In genomic region chr3:120567370-120568197, GRCh38 we compare ENCODE assay signal across 9 cellular contexts. TPM values are rescaled to one million over a fixed set of nuclear protein-coding genes. Genes with fewer than 3 reads are reported as not detected.
DNase-seq lines count a peak whose midpoint lies in the region; ATAC-seq, FAIRE-seq and TF ChIP-seq lines count a peak whose summit lies in the region.
"Had no signal": no experiment of that assay in that cellular context is flagged by ENCODE, and none has a peak within 500 bp of the region (broad histone marks: within the 10 kb centered on the region; RNA-seq: fewer than 3 reads in every experiment).

No MANE protein-coding gene starts in this region.

- peak overlapping the region; percentile 27 for H3K4me3 Mint-ChIP-seq in T-helper 2 cell treated with Interferon-gamma antibody and Interleukin-4, amounts not matched to agents 5 μg/mL and 100 μg/mL, for 36 hours
- no peak overlapping the region for H3K4me3 Mint-ChIP-seq in activated CD4-positive, alpha-beta memory T cell treated with anti-CD3 and anti-CD28 coated beads, Interleukin-2, amount 10 ng/mL, durations not matched to agents 7 days and 5 days
- H3K4me3 Mint-ChIP-seq: dendritic cell treated with granulocyte-macrophage colony-stimulating factor and Interleukin-4, amounts not matched to agents 40 ng/mL and 50 ng/mL, for 4 days had no signal

- H3K9ac ChIP-seq in MM.1S (ENCODE audit: low read length): no peak overlapping the region

- ATAC-seq in pancreas (peak; percentile 60 to 96 (median 90)), HG03196 (IDR thresholded peaks at IDR 0.05; ENCODE audit: unreplicated experiment) (no peak)

- H3K36me3 Mint-ChIP-seq in T-helper 2 cell treated with Interferon-gamma antibody and Interleukin-4, amounts not matched to agents 5 μg/mL and 100 μg/mL, for 36 hours (ENCODE audit: low read depth): no peaks in the 10 kb centered on the region
- H3K36me3 Mint-ChIP-seq in activated CD4-positive, alpha-beta memory T cell treated with anti-CD3 and anti-CD28 coated beads, Interleukin-2, amount 10 ng/mL, durations not matched to agents 7 days and 5 days (ENCODE audit: low read depth): no peaks in the 10 kb centered on the region

- no peaks in the 10 kb centered on the region for H3K36me3 ChIP-seq in MM.1S (replicated peaks; ENCODE audit: insufficient read depth, low read length)
- no peaks in the 10 kb centered on the region for H3K36me3 ChIP-seq in pancreas

- H3K9me3 Mint-ChIP-seq in T-helper 2 cell treated with Interferon-gamma antibody and Interleukin-4, amounts not matched to agents 5 μg/mL and 100 μg/mL, for 36 hours: no peaks in the 10 kb centered on the region
- no peaks in the 10 kb centered on the region for H3K9me3 Mint-ChIP-seq in activated CD4-positive, alpha-beta memory T cell treated with anti-CD3 and anti-CD28 coated beads, Interleukin-2, amount 10 ng/mL, durations not matched to agents 7 days and 5 days
- H3K9me3 Mint-ChIP-seq: dendritic cell treated with granulocyte-macrophage colony-stimulating factor and Interleukin-4, amounts not matched to agents 40 ng/mL and 50 ng/mL, for 4 days had no signal

- intact Hi-C loops in pancreas (cut with DNase I): no loop called here

- H3K27ac ChIP-seq in 22Rv1: peak overlapping the region; percentile 75
- no peak overlapping the region for H3K27ac ChIP-seq in MM.1S (ENCODE audit: low read length)
- no peak overlapping the region for H3K27ac ChIP-seq in pancreas

- TF ChIP-seq CTCF in 22Rv1 (IDR thresholded peaks at IDR 0.05) (peak; percentile 86), GM13976 (IDR thresholded peaks at IDR 0.05; ENCODE audit: borderline replicate concordance, control extremely low read depth, extremely low read depth, insufficient read depth, missing control alignments) (peak; percentile 34), MM.1S (IDR thresholded peaks at IDR 0.05; ENCODE audit: low read length) (peak; percentile 43), foreskin fibroblast (IDR thresholded peaks at IDR 0.05; ENCODE audit: low read depth, low read length) (peak; percentile 45), pancreas (IDR thresholded peaks at IDR 0.05) (no peak)

- 34 to 37% methylated on average over 8 of the region's 8 CpGs for WGBS in pancreas, 2 donors

- DNase-seq in GM13976 (ENCODE audit: low spot score) (no peak), MM.1S (peak; percentile 50), foreskin fibroblast (peak; percentile 18 to 62), pancreas (no peak)
- no peak for DNase-seq in T-helper 2 cell treated with Interferon-gamma antibody and Interleukin-4, amounts not matched to agents 5 μg/mL and 100 μg/mL, for 36 hours (ENCODE audit: low spot score)
- DNase-seq in activated CD4-positive, alpha-beta memory T cell treated with anti-CD3 and anti-CD28 coated beads, Interleukin-2, amount 10 ng/mL, durations not matched to agents 7 days and 5 days: no peak

- H3F3A ChIP-seq in MM.1S (ENCODE audit: insufficient read depth, low read length): no peaks in the 10 kb centered on the region

- no peaks in the 10 kb centered on the region for H4K20me1 ChIP-seq in MM.1S (ENCODE audit: insufficient read depth, low read length)

- no peak for FAIRE-seq in pancreas (lab: Jason Lieb, UNC)

- no peak overlapping the region; the same call in 1 of the 2 replicates for H3K4me2 ChIP-seq in MM.1S (ENCODE audit: low read depth, low read length)

- H3K9me3 ChIP-seq in MM.1S (replicated peaks; ENCODE audit: insufficient read depth, low read length) (no peaks in the 10 kb centered on the region), pancreas (no peaks in the 10 kb centered on the region)

- H3K4me1 Mint-ChIP-seq in T-helper 2 cell treated with Interferon-gamma antibody and Interleukin-4, amounts not matched to agents 5 μg/mL and 100 μg/mL, for 36 hours (ENCODE audit: low read depth): no peaks in the 10 kb centered on the region
- no peaks in the 10 kb centered on the region for H3K4me1 Mint-ChIP-seq in activated CD4-positive, alpha-beta memory T cell treated with anti-CD3 and anti-CD28 coated beads, Interleukin-2, amount 10 ng/mL, durations not matched to agents 7 days and 5 days

- H3K79me2 ChIP-seq in MM.1S (ENCODE audit: low read length): no peaks in the 10 kb centered on the region

- no peak overlapping the region for H2AFZ ChIP-seq in MM.1S (ENCODE audit: low read length)

- no peak overlapping the region for H3K27ac Mint-ChIP-seq in T-helper 2 cell treated with Interferon-gamma antibody and Interleukin-4, amounts not matched to agents 5 μg/mL and 100 μg/mL, for 36 hours
- no peak overlapping the region for H3K27ac Mint-ChIP-seq in activated CD4-positive, alpha-beta memory T cell treated with anti-CD3 and anti-CD28 coated beads, Interleukin-2, amount 10 ng/mL, durations not matched to agents 7 days and 5 days
- H3K27ac Mint-ChIP-seq: dendritic cell treated with granulocyte-macrophage colony-stimulating factor and Interleukin-4, amounts not matched to agents 40 ng/mL and 50 ng/mL, for 4 days had no signal

- CTCF ChIA-PET in activated CD4-positive, alpha-beta memory T cell treated with anti-CD3 and anti-CD28 coated beads, Interleukin-2, amount 10 ng/mL, durations not matched to agents 7 days and 5 days (lab: Charles Lee): interaction anchor here (1.2 to 3.0 kb wide), 5 partner anchors 9 to 227 kb away, joined by 3 to 36 read pairs (median 7); partner anchors contain the start of gene NDUFB4

- in situ Hi-C loops in GM13976 (cut with MboI; ENCODE audit: low sequenced_read_pairs, unreplicated experiment): loop anchor here (25.0 kb wide), 1 partner anchor 305 kb away; no protein-coding TSS in a partner anchor

- H3K9me2 ChIP-seq in MM.1S (replicated peaks; ENCODE audit: insufficient read depth, low read length): no peaks in the 10 kb centered on the region

- no peaks in the 10 kb centered on the region for H3K4me1 ChIP-seq in MM.1S (ENCODE audit: low read length)
- H3K4me1 ChIP-seq in pancreas: no peaks in the 10 kb centered on the region

- H3K27me3 ChIP-seq in MM.1S (replicated peaks; ENCODE audit: insufficient read depth, low read length) (no peaks in the 10 kb centered on the region), pancreas (no peaks in the 10 kb centered on the region)

- POLR2A ChIA-PET in activated CD4-positive, alpha-beta memory T cell treated with anti-CD3 and anti-CD28 coated beads, Interleukin-2, amount 10 ng/mL, durations not matched to agents 7 days and 5 days (lab: Charles Lee): interaction anchor here (0.9 to 1.3 kb wide), 2 partner anchors 28 to 228 kb away, joined by 3 read pairs; partner anchors contain the start of gene NDUFB4

- no peaks in the 10 kb centered on the region for H3K27me3 Mint-ChIP-seq in T-helper 2 cell treated with Interferon-gamma antibody and Interleukin-4, amounts not matched to agents 5 μg/mL and 100 μg/mL, for 36 hours (ENCODE audit: low read depth)
- peaks cover 8% of the 10 kb centered on the region for H3K27me3 Mint-ChIP-seq in activated CD4-positive, alpha-beta memory T cell treated with anti-CD3 and anti-CD28 coated beads, Interleukin-2, amount 10 ng/mL, durations not matched to agents 7 days and 5 days
- H3K27me3 Mint-ChIP-seq: dendritic cell treated with granulocyte-macrophage colony-stimulating factor and Interleukin-4, amounts not matched to agents 40 ng/mL and 50 ng/mL, for 4 days had no signal

- H3K4me3 ChIP-seq in MM.1S (ENCODE audit: low read length) (no peak overlapping the region), foreskin fibroblast (ENCODE audit: low read depth in 1 of 2, low read length in 2 of 2) (peak overlapping the region; percentile 12 to 19), pancreas (peak overlapping the region in 1 of 4 donors; percentile 27)

RNA-seq across cellular contexts. Expression of gene NDUFB4, which starts 28.6 kb away (rescaled TPM):
- total RNA-seq in pancreas: 10 to 100 TPM; 43.0 to 55.2 (median 50.8) TPM
- polyA plus RNA-seq in pancreas: 100 to 1,000 TPM in 1 of 2 donors, 10 to 100 TPM in 1; 73.2 to 153 TPM
- total RNA-seq in activated CD4-positive, alpha-beta memory T cell treated with anti-CD3 and anti-CD28 coated beads, Interleukin-2, amount 10 ng/mL, durations not matched to agents 7 days and 5 days: 100 to 1,000 TPM; 135 to 142 TPM

Comparison
In these comparisons a context has a peak if more than half of its experiments do, and no peak if none do; other contexts are left out.
1. CTCF ChIP-seq: peak in 22Rv1 (single experiment), GM13976 (single experiment), MM.1S (single experiment) and foreskin fibroblast (single experiment); none in pancreas (0 of 4).
2. DNase-seq: peak in MM.1S (single experiment) and foreskin fibroblast (2 of 2); none in GM13976 (single experiment), T-helper 2 cell treated with Interferon-gamma antibody and Interleukin-4, amounts not matched to agents 5 μg/mL and 100 μg/mL, for 36 hours (single experiment), pancreas (0 of 6) and activated CD4-positive, alpha-beta memory T cell treated with anti-CD3 and anti-CD28 coated beads, Interleukin-2, amount 10 ng/mL, durations not matched to agents 7 days and 5 days (single experiment).